ENCODE assay signal across 14 cellular contexts in the genomic region with DNA sequence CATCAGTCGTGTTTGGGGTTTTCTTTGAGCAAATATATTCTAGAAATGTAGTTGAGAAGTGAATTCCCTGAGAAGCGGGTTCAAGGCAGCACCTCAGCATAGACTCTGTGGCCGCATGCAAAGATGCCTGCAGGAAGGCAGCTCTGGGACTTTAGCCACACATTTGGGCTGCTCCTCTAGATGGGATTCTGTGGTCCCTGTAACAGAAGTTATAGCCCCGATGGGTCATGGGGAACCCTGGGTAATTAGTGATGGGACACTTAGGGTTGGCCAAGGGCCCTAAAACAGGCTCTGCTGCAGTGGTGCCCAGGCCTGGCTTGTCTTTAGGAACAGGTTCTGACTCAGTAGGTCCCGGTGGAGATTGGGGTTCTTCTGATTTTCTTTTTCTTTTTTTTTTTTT. TPM values are rescaled to one million over a fixed set of nuclear protein-coding genes. Genes with fewer than 3 reads are reported as not detected.
DNase-seq lines count a peak whose midpoint lies in the region; ATAC-seq and TF ChIP-seq lines count a peak whose summit lies in the region.
"Had no signal": no experiment of that assay in that cellular context is flagged by ENCODE, and none has a peak within 500 bp of the region (broad histone marks: within the 10 kb centered on the region; RNA-seq: fewer than 3 reads in every experiment).

No MANE protein-coding gene starts in this region.

- CTCF ChIA-PET in activated CD4-positive, alpha-beta memory T cell treated with anti-CD3 and anti-CD28 coated beads for 36 hours (lab: Charles Lee): no interaction called here
- CTCF ChIA-PET in activated CD4-positive, alpha-beta memory T cell treated with anti-CD3 and anti-CD28 coated beads, Interleukin-2, amount 10 ng/mL, durations not matched to agents 7 days and 5 days (lab: Charles Lee): no interaction called here
- CTCF ChIA-PET in mammary epithelial cell (lab: Charles Lee; ENCODE audit: low non-redundant PET): no interaction called here

- H3K27me3 ChIP-seq in BLaER1 treated with 17β-estradiol and CSF1 and Interleukin-3, amounts not matched to agents 10 nM and 100 nM: no peaks in the 10 kb centered on the region
- H3K27me3 ChIP-seq in mammary epithelial cell (ENCODE audit: insufficient read depth, low read length): no peaks in the 10 kb centered on the region

- ATAC-seq in stimulated activated memory B cell treated with anti-CD40 and anti-IgM and Interleukin-4, amounts not matched to agents 10 μg/mL and 1 μg/mL and 100 μg/mL, for 72 hours: no peak
- ATAC-seq in GM18505 (IDR thresholded peaks at IDR 0.05; ENCODE audit: unreplicated experiment): no peak
- no peak for ATAC-seq in stimulated activated naive CD8-positive, alpha-beta T cell treated with anti-CD3 and anti-CD28 coated beads, Interleukin-15, amount 100 ng/mL, for 72 hours

- peaks cover 12% of the 10 kb centered on the region for H3K36me3 Mint-ChIP-seq in activated CD4-positive, alpha-beta memory T cell treated with anti-CD3 and anti-CD28 coated beads for 36 hours
- peaks cover 15% of the 10 kb centered on the region for H3K36me3 Mint-ChIP-seq in activated CD4-positive, alpha-beta memory T cell treated with anti-CD3 and anti-CD28 coated beads, Interleukin-2, amount 10 ng/mL, durations not matched to agents 7 days and 5 days (ENCODE audit: low read depth)
- peaks cover 19% of the 10 kb centered on the region for H3K36me3 Mint-ChIP-seq in stimulated activated memory B cell treated with anti-CD40 and anti-IgM and Interleukin-4, amounts not matched to agents 10 μg/mL and 1 μg/mL and 100 μg/mL, for 72 hours

- no peak for DNase-seq in activated CD4-positive, alpha-beta memory T cell treated with anti-CD3 and anti-CD28 coated beads for 36 hours
- no peak for DNase-seq in activated CD4-positive, alpha-beta memory T cell treated with anti-CD3 and anti-CD28 coated beads, Interleukin-2, amount 10 ng/mL, durations not matched to agents 7 days and 5 days
- DNase-seq in mammary epithelial cell (no peak), NCI-H1092 (lab: John Stamatoyannopoulos, UW) (no peak)
- DNase-seq in stimulated activated naive CD8-positive, alpha-beta T cell treated with anti-CD3 and anti-CD28 coated beads, Interleukin-15, amount 100 ng/mL, for 72 hours: no peak
- DNase-seq: CD4-positive, alpha-beta T cell; DMS79; NCI-H446; NCI-H526; Right ventricle myocardium superior had no signal

- peaks cover 21% of the 10 kb centered on the region for H3K4me1 Mint-ChIP-seq in activated CD4-positive, alpha-beta memory T cell treated with anti-CD3 and anti-CD28 coated beads for 36 hours (ENCODE audit: low read depth)
- H3K4me1 Mint-ChIP-seq in activated CD4-positive, alpha-beta memory T cell treated with anti-CD3 and anti-CD28 coated beads, Interleukin-2, amount 10 ng/mL, durations not matched to agents 7 days and 5 days: peaks cover 14% of the 10 kb centered on the region
- H3K4me1 Mint-ChIP-seq in stimulated activated memory B cell treated with anti-CD40 and anti-IgM and Interleukin-4, amounts not matched to agents 10 μg/mL and 1 μg/mL and 100 μg/mL, for 72 hours: peaks cover 21% of the 10 kb centered on the region
- peaks cover 15% of the 10 kb centered on the region for H3K4me1 Mint-ChIP-seq in stimulated activated naive CD8-positive, alpha-beta T cell treated with anti-CD3 and anti-CD28 coated beads, Interleukin-15, amount 100 ng/mL, for 72 hours

- TF ChIP-seq CTCF in mammary epithelial cell (conservative IDR thresholded peaks at IDR 0.05 in 1 of 2, IDR thresholded peaks at IDR 0.05 in 1 of 2; ENCODE audit: extremely low read depth in 1 of 2, insufficient read depth in 1 of 2, low read depth in 1 of 2, low read length in 2 of 2): no peak

- peak overlapping the region; percentile 18 for H3K27ac Mint-ChIP-seq in activated CD4-positive, alpha-beta memory T cell treated with anti-CD3 and anti-CD28 coated beads for 36 hours
- no peak overlapping the region for H3K27ac Mint-ChIP-seq in activated CD4-positive, alpha-beta memory T cell treated with anti-CD3 and anti-CD28 coated beads, Interleukin-2, amount 10 ng/mL, durations not matched to agents 7 days and 5 days
- peak overlapping the region; percentile 44 for H3K27ac Mint-ChIP-seq in stimulated activated memory B cell treated with anti-CD40 and anti-IgM and Interleukin-4, amounts not matched to agents 10 μg/mL and 1 μg/mL and 100 μg/mL, for 72 hours
- peak overlapping the region in 1 of 2 donors; percentile 76 for H3K27ac Mint-ChIP-seq in stimulated activated naive CD8-positive, alpha-beta T cell treated with anti-CD3 and anti-CD28 coated beads, Interleukin-15, amount 100 ng/mL, for 72 hours
- H3K27ac Mint-ChIP-seq: CD4-positive, alpha-beta T cell; IgD-negative memory B cell had no signal

- POLR2A ChIA-PET in activated CD4-positive, alpha-beta memory T cell treated with anti-CD3 and anti-CD28 coated beads for 36 hours (lab: Charles Lee): no interaction called here
- POLR2A ChIA-PET in activated CD4-positive, alpha-beta memory T cell treated with anti-CD3 and anti-CD28 coated beads, Interleukin-2, amount 10 ng/mL, durations not matched to agents 7 days and 5 days (lab: Charles Lee): interaction anchor here (1.0 kb wide), 1 partner anchor 10 kb away, joined by 3 read pairs; no protein-coding TSS in a partner anchor

- dilution Hi-C loops in mammary epithelial cell (cut with HindIII; ENCODE audit: low sequenced_read_pairs): no loop called here

- H3K9ac ChIP-seq in BLaER1 treated with 17β-estradiol and CSF1 and Interleukin-3, amounts not matched to agents 10 nM and 100 nM: no peak overlapping the region; a peak in 1 of 22 replicates
- no peak overlapping the region for H3K9ac ChIP-seq in mammary epithelial cell (ENCODE audit: insufficient read depth, low read length)

- H3K9me3 ChIP-seq in BLaER1 treated with 17β-estradiol and CSF1 and Interleukin-3, amounts not matched to agents 10 nM and 100 nM (replicated peaks in 1 of 11): peaks cover 23 to 29% (median 28%) of the 10 kb centered on the region in 11 experiments
- no peaks in the 10 kb centered on the region for H3K9me3 ChIP-seq in mammary epithelial cell (replicated peaks; ENCODE audit: insufficient read depth, low read length)

- H3K4me1 ChIP-seq in BLaER1 treated with 17β-estradiol and CSF1 and Interleukin-3, amounts not matched to agents 10 nM and 100 nM: peaks cover 23 to 43% (median 37%) of the 10 kb centered on the region in 10 experiments
- H3K4me1 ChIP-seq in mammary epithelial cell (ENCODE audit: insufficient read depth, low read length): peaks cover 8% of the 10 kb centered on the region

- peaks cover 25% of the 10 kb centered on the region for H3K9me3 Mint-ChIP-seq in activated CD4-positive, alpha-beta memory T cell treated with anti-CD3 and anti-CD28 coated beads for 36 hours
- H3K9me3 Mint-ChIP-seq in activated CD4-positive, alpha-beta memory T cell treated with anti-CD3 and anti-CD28 coated beads, Interleukin-2, amount 10 ng/mL, durations not matched to agents 7 days and 5 days: peaks cover 15% of the 10 kb centered on the region
- peaks cover 13% of the 10 kb centered on the region for H3K9me3 Mint-ChIP-seq in stimulated activated memory B cell treated with anti-CD40 and anti-IgM and Interleukin-4, amounts not matched to agents 10 μg/mL and 1 μg/mL and 100 μg/mL, for 72 hours
- peaks cover 14 to 16% of the 10 kb centered on the region in 2 donors for H3K9me3 Mint-ChIP-seq in stimulated activated naive CD8-positive, alpha-beta T cell treated with anti-CD3 and anti-CD28 coated beads, Interleukin-15, amount 100 ng/mL, for 72 hours

- no peak for TF ChIP-seq POLR2A in GM18505 (IDR thresholded peaks at IDR 0.05; ENCODE audit: borderline replicate concordance, extremely low read depth, insufficient read depth, insufficient read length)

- intact Hi-C loops in activated CD4-positive, alpha-beta memory T cell treated with anti-CD3 and anti-CD28 coated beads for 36 hours (cut with micrococcal nuclease): loop anchor here (5.0 kb wide), 1 partner anchor 36 kb away; a partner anchor contains a TSS
- intact Hi-C loops in mammary epithelial cell (cut with micrococcal nuclease): no loop called here

- peaks cover 63% of the 10 kb centered on the region for H3K79me2 ChIP-seq in mammary epithelial cell (ENCODE audit: insufficient read depth, low read length)

- no peak overlapping the region for H3K4me3 Mint-ChIP-seq in activated CD4-positive, alpha-beta memory T cell treated with anti-CD3 and anti-CD28 coated beads for 36 hours
- H3K4me3 Mint-ChIP-seq in activated CD4-positive, alpha-beta memory T cell treated with anti-CD3 and anti-CD28 coated beads, Interleukin-2, amount 10 ng/mL, durations not matched to agents 7 days and 5 days: no peak overlapping the region
- H3K4me3 Mint-ChIP-seq in stimulated activated memory B cell treated with anti-CD40 and anti-IgM and Interleukin-4, amounts not matched to agents 10 μg/mL and 1 μg/mL and 100 μg/mL, for 72 hours: no peak overlapping the region
- H3K4me3 Mint-ChIP-seq in stimulated activated naive CD8-positive, alpha-beta T cell treated with anti-CD3 and anti-CD28 coated beads, Interleukin-15, amount 100 ng/mL, for 72 hours: no peak overlapping the region
- H3K4me3 Mint-ChIP-seq: CD4-positive, alpha-beta T cell; IgD-negative memory B cell had no signal

- no peaks in the 10 kb centered on the region for H3K27me3 Mint-ChIP-seq in activated CD4-positive, alpha-beta memory T cell treated with anti-CD3 and anti-CD28 coated beads for 36 hours
- no peaks in the 10 kb centered on the region for H3K27me3 Mint-ChIP-seq in activated CD4-positive, alpha-beta memory T cell treated with anti-CD3 and anti-CD28 coated beads, Interleukin-2, amount 10 ng/mL, durations not matched to agents 7 days and 5 days
- H3K27me3 Mint-ChIP-seq in stimulated activated memory B cell treated with anti-CD40 and anti-IgM and Interleukin-4, amounts not matched to agents 10 μg/mL and 1 μg/mL and 100 μg/mL, for 72 hours: no peaks in the 10 kb centered on the region
- H3K27me3 Mint-ChIP-seq in stimulated activated naive CD8-positive, alpha-beta T cell treated with anti-CD3 and anti-CD28 coated beads, Interleukin-15, amount 100 ng/mL, for 72 hours: no peaks in the 10 kb centered on the region
- H3K27me3 Mint-ChIP-seq: CD4-positive, alpha-beta T cell; IgD-negative memory B cell had no signal

- H3K4me2 ChIP-seq in BLaER1 treated with 17β-estradiol and CSF1 and Interleukin-3, amounts not matched to agents 10 nM and 100 nM: peak overlapping the region; percentile 23 to 60 (median 42); a peak in 20 of 22 replicates
- H3K4me2 ChIP-seq in mammary epithelial cell (ENCODE audit: insufficient read depth, low read depth, low read length): peak overlapping the region; percentile 41

- peaks cover 7 to 32% (median 19%) of the 10 kb centered on the region in 11 experiments; a peak in 18 of 22 replicates for H3K36me3 ChIP-seq in BLaER1 treated with 17β-estradiol and CSF1 and Interleukin-3, amounts not matched to agents 10 nM and 100 nM
- no peaks in the 10 kb centered on the region for H3K36me3 ChIP-seq in mammary epithelial cell (ENCODE audit: insufficient read depth, low read length)

- H3K4me3 ChIP-seq in BLaER1 treated with 17β-estradiol and CSF1 and Interleukin-3, amounts not matched to agents 10 nM and 100 nM: no peak overlapping the region
- H3K4me3 ChIP-seq in mammary epithelial cell (replicated peaks in 1 of 3; ENCODE audit: insufficient read depth in 1 of 3, low read depth in 2 of 3, low read length in 3 of 3): no peak overlapping the region

- H2AFZ ChIP-seq in mammary epithelial cell (ENCODE audit: low read depth, low read length): peak overlapping the region; percentile 7

- in situ Hi-C loops in mammary epithelial cell (cut with MboI; ENCODE audit: low sequenced_read_pairs in 2 of 2): no loop called here

- 79% methylated on average over 4 of the region's 5 CpGs for WGBS in mammary epithelial cell (ENCODE audit: low coverage, missing lambda C conversion rate)

- no TSS peak for BruUV-seq in mammary epithelial cell (replicated peaks; lab: Mats Ljungman, UMichigan)

- H3K27ac ChIP-seq in BLaER1 treated with 17β-estradiol and CSF1 and Interleukin-3, amounts not matched to agents 10 nM and 100 nM: no peak overlapping the region
- no peak overlapping the region for H3K27ac ChIP-seq in mammary epithelial cell (ENCODE audit: insufficient read depth, low read depth, low read length)

- peaks cover 36 to 73% (median 57%) of the 10 kb centered on the region in 11 experiments; a peak in 20 of 22 replicates for H4K20me1 ChIP-seq in BLaER1 treated with 17β-estradiol and CSF1 and Interleukin-3, amounts not matched to agents 10 nM and 100 nM
- no peaks in the 10 kb centered on the region for H4K20me1 ChIP-seq in mammary epithelial cell (ENCODE audit: insufficient read depth, low read length)

RNA-seq across cellular contexts. Expression of a gene that starts 36.8 kb away (rescaled TPM):
- total RNA-seq in activated CD4-positive, alpha-beta memory T cell treated with anti-CD3 and anti-CD28 coated beads for 36 hours: 10 to 100 TPM; 16.0 to 16.2 TPM
- total RNA-seq in activated CD4-positive, alpha-beta memory T cell treated with anti-CD3 and anti-CD28 coated beads, Interleukin-2, amount 10 ng/mL, durations not matched to agents 7 days and 5 days: 10 to 100 TPM; 25.5 to 26.8 TPM
- total RNA-seq in mammary epithelial cell: 10 to 100 TPM; 11.0 to 13.6 TPM
- 5.9 TPM for polyA plus RNA-seq in mammary epithelial cell
- polyA minus RNA-seq in mammary epithelial cell: 8.9 TPM
